Comparison of ENCODE assay signal across 14 cellular contexts in the genomic region with DNA sequence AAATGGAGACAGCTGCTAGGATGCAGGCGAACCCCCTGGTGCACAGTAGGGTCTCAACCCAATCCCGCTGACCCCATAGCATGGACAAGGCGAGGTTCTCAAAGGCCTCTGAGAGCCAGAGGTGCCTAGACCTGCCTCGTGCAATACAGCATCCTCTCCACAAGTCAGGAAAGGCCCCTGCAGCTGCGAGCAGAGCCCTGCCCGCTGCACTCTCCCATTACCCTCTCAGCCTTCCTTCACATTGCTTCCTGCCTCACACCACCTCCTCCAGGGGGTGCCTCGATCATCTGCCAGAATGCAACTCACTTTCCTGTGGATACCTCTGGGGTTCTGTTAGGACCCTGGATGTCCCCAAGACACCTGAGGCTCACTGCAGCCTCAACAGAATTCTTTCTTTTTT. TPM values are rescaled to one million over a fixed set of nuclear protein-coding genes. Genes with fewer than 3 reads are reported as not detected.
A peak's percentile ranks its signal among the peaks of the same experiment; 100 is the strongest.
DNase-seq lines count a peak whose midpoint lies in the region; ATAC-seq and TF ChIP-seq lines count a peak whose summit lies in the region.
"Had no signal": no experiment of that assay in that cellular context is flagged by ENCODE, and none has a peak within 500 bp of the region (broad histone marks: within the 10 kb centered on the region; RNA-seq: fewer than 3 reads in every experiment).

No MANE protein-coding gene starts in this region.

- H3K9me3 ChIP-seq in hepatocyte (ENCODE audit: low read depth) = no peaks in the 10 kb centered on the region
- no peaks in the 10 kb centered on the region for H3K9me3 ChIP-seq in psoas muscle
- H3K9me3 ChIP-seq in upper lobe of right lung = no peaks in the 10 kb centered on the region
- H3K9me3 ChIP-seq: left lung, thyroid gland had no signal

- DNase-seq in DMS79 treated with DMSO at 0.1 percent for 48 hours (lab: John Stamatoyannopoulos, UW) (peak; percentile 31), DMS79 (lab: John Stamatoyannopoulos, UW) (no peak), COLO668 (lab: John Stamatoyannopoulos, UW; ENCODE audit: unreplicated experiment) (peak; percentile 34), RWPE1 (ENCODE audit: low spot score) (no peak), hepatocyte (ENCODE audit: low spot score) (no peak), psoas muscle (no peak), NCI-H345 (lab: John Stamatoyannopoulos, UW) (no peak), upper lobe of right lung (no peak)
- DNase-seq: left lung; NCI-H2081 treated with DMSO at 0.1 percent for 48 hours; stimulated activated naive B cell treated with anti-CD40 and anti-IgM and Interleukin-4, amounts not matched to agents 10 μg/mL and 1 μg/mL and 100 μg/mL, for 72 hours had no signal

- 90% methylated on average over 7 of the region's 7 CpGs for WGBS in hepatocyte (ENCODE audit: low lambda C conversion rate, missing lambda C conversion rate)
- WGBS in psoas muscle, 3 donors = 73 to 83% (median 80%) methylated on average over 7 of the region's 7 CpGs

- ATAC-seq in psoas muscle (no peak), upper lobe of right lung (no peak)

- TF ChIP-seq CTCF in RWPE1 (conservative IDR thresholded peaks at IDR 0.05; ENCODE audit: low read depth) = no peak
- no peak for TF ChIP-seq CTCF in hepatocyte (IDR thresholded peaks at IDR 0.05; ENCODE audit: poor library complexity)
- no peak for TF ChIP-seq CTCF in psoas muscle (IDR thresholded peaks at IDR 0.05)
- no peak for TF ChIP-seq CTCF in upper lobe of right lung (IDR thresholded peaks at IDR 0.05)

- H3K79me2 ChIP-seq in hepatocyte = peaks cover 3% of the 10 kb centered on the region

- H3K4me1 ChIP-seq in hepatocyte (ENCODE audit: insufficient read depth) = peaks cover 32% of the 10 kb centered on the region
- no peaks in the 10 kb centered on the region for H3K4me1 ChIP-seq in psoas muscle
- no peaks in the 10 kb centered on the region for H3K4me1 ChIP-seq in upper lobe of right lung

- H3K9me2 ChIP-seq in hepatocyte (replicated peaks; ENCODE audit: insufficient read depth) = no peaks in the 10 kb centered on the region

- no peaks in the 10 kb centered on the region for H3K27me3 ChIP-seq in hepatocyte
- peaks cover 0 to 31% (median 9%) of the 10 kb centered on the region in 3 donors for H3K27me3 ChIP-seq in psoas muscle (ENCODE audit: insufficient read depth in 3 of 3, low read length in 2 of 3)
- H3K27me3 ChIP-seq in upper lobe of right lung = no peaks in the 10 kb centered on the region
- H3K27me3 ChIP-seq: thyroid gland had no signal

- no peaks in the 10 kb centered on the region for H4K20me1 ChIP-seq in hepatocyte (ENCODE audit: insufficient read depth, poor library complexity, severe bottlenecking)

- H3K4me3 ChIP-seq in hepatocyte (no peak overlapping the region), psoas muscle (no peak overlapping the region), upper lobe of right lung (no peak overlapping the region)
- H3K4me3 ChIP-seq: left lung, thyroid gland had no signal

- H3K36me3 ChIP-seq in hepatocyte (replicated peaks; ENCODE audit: insufficient read depth, low read depth) = no peaks in the 10 kb centered on the region
- H3K36me3 ChIP-seq in psoas muscle (ENCODE audit: insufficient read depth in 1 of 2, low read depth in 1 of 2) = no peaks in the 10 kb centered on the region
- no peaks in the 10 kb centered on the region for H3K36me3 ChIP-seq in upper lobe of right lung
- H3K36me3 ChIP-seq: left lung, thyroid gland had no signal

- peak overlapping the region; percentile 99 for H3K27ac ChIP-seq in RWPE1
- H3K27ac ChIP-seq in hepatocyte = peak overlapping the region; percentile 67
- H3K27ac ChIP-seq in psoas muscle = no peak overlapping the region
- H3K27ac ChIP-seq in upper lobe of right lung = no peak overlapping the region
- H3K27ac ChIP-seq: epithelial cell of prostate, foreskin keratinocyte, left lung, thyroid gland had no signal

- H2AFZ ChIP-seq in hepatocyte = no peak overlapping the region

- POLR2A ChIA-PET in RWPE1 (lab: Yijun Ruan, JAX; ENCODE audit: low non-redundant PET) = no interaction called here

- CTCF ChIA-PET in RWPE1 (lab: Yijun Ruan, JAX) = no interaction called here

- intact Hi-C loops in psoas muscle (cut with DNase I) = no loop called here
- intact Hi-C loops in upper lobe of right lung (cut with DNase I) = no loop called here

- H3K4me2 ChIP-seq in hepatocyte = no peak overlapping the region

RNA-seq across cellular contexts. Expression of a gene that starts 42.8 kb away (rescaled TPM):
- total RNA-seq in hepatocyte (31.1 and 34.3 TPM in 2 replicates), psoas muscle (10 to 100 TPM; 10.1 to 14.9 (median 12.1) TPM), upper lobe of right lung (47.4 TPM)
- polyA plus RNA-seq in hepatocyte (5.0 and 5.9 TPM in 2 replicates), psoas muscle (1 to 10 TPM; 3.2 to 9.5 (median 5.5) TPM)

Comparison
In these comparisons a context has a peak if more than half of its experiments do, and no peak if none do; other contexts are left out.
1. DNase-seq: peak in DMS79 treated with DMSO at 0.1 percent for 48 hours (single experiment) and COLO668 (single experiment); none in DMS79 (single experiment), RWPE1 (single experiment), hepatocyte (single experiment), psoas muscle (0 of 2), NCI-H345 (single experiment) and upper lobe of right lung (single experiment).
2. H3K27ac ChIP-seq: peak in RWPE1 (single experiment) and hepatocyte (single experiment); none in psoas muscle (single experiment) and upper lobe of right lung (single experiment).